In the genomic region with DNA sequence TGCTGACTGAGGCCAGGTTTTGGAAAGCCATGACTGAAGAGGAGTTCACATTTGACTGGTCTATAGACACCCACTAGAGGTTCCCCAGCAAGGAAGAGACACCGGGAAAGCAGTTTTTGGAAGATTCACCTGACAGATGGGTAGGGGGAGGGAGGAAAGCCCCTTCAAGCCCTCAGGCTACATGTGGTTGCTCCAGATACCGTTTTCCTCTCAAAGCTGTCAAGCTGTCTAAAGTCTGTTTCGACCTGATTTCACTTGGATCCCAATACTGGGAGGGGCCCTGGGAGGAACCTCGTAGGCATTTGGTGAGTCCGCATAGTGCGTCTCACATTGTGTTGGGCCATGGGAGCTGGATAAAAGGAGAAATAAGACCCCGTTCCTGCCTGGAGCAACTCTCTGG, we compare ENCODE assay signal across 10 cellular contexts. TPM values are rescaled to one million over a fixed set of nuclear protein-coding genes. Genes with fewer than 3 reads are reported as not detected.
DNase-seq lines count a peak whose midpoint lies in the region; ATAC-seq, FAIRE-seq and TF ChIP-seq lines count a peak whose summit lies in the region.
"Had no signal": no experiment of that assay in that cellular context is flagged by ENCODE, and none has a peak within 500 bp of the region (broad histone marks: within the 10 kb centered on the region; RNA-seq: fewer than 3 reads in every experiment).

No MANE protein-coding gene starts in this region.

- H3K4me1 Mint-ChIP-seq in CD4-positive, alpha-beta T cell (ENCODE audit: low read depth): peaks cover 25% of the 10 kb centered on the region

- H3K23me2 ChIP-seq in H1 (ENCODE audit: low read depth, low read length): peaks cover 6% of the 10 kb centered on the region; the same call in 1 of the 2 replicates

- CTCF ChIA-PET in CD4-positive, alpha-beta T cell (lab: Charles Lee): interaction anchor here (1.0 to 7.8 kb wide), 4 partner anchors 14 to 112 kb away, joined by 3 to 63 read pairs (median 12); a partner anchor contains a TSS
- CTCF ChIA-PET in H1 (lab: Charles Lee; ENCODE audit: partially characterized antibody): interaction anchor here (0.7 to 19.8 kb wide), 19 partner anchors 7 to 111 kb away, joined by 3 to 305 read pairs (median 5); a partner anchor contains a TSS

- peaks cover 7 to 23% of the 10 kb centered on the region in 2 experiments; a peak in 3 of 4 replicates for H3K79me2 ChIP-seq in H1 (ENCODE audit: control insufficient read depth in 1 of 2, insufficient read depth in 2 of 2, low read length in 2 of 2)

- H3K18ac ChIP-seq in H1 (ENCODE audit: extremely low read depth, low read length): no peak overlapping the region

- H3K14ac ChIP-seq in H1 (ENCODE audit: insufficient read length): no peak overlapping the region

- FAIRE-seq in H1 (lab: Jason Lieb, UNC): no peak

- peaks cover 6% of the 10 kb centered on the region; the same call in 1 of the 2 replicates for H3K79me1 ChIP-seq in H1 (ENCODE audit: low read depth, low read length)

- H3K9me3 Mint-ChIP-seq in CD4-positive, alpha-beta T cell: no peaks in the 10 kb centered on the region

- no peaks in the 10 kb centered on the region for H3K9me3 ChIP-seq in CD4-positive, alpha-beta T cell (ENCODE audit: control insufficient read depth, low read length)
- H3K9me3 ChIP-seq in H1 (ENCODE audit: insufficient read depth in 2 of 2, low read depth in 1 of 2, low read length in 1 of 2): no peaks in the 10 kb centered on the region
- H3K9me3 ChIP-seq in ovary: no peaks in the 10 kb centered on the region

- POLR2A ChIA-PET in CD4-positive, alpha-beta T cell (lab: Charles Lee): interaction anchor here (1.4 to 3.0 kb wide), 3 partner anchors 15 to 116 kb away, joined by 3 to 37 read pairs (median 4); a partner anchor contains a TSS
- POLR2A ChIA-PET in H1 (lab: Charles Lee; ENCODE audit: partially characterized antibody): interaction anchor here (0.7 to 9.3 kb wide), 13 partner anchors 9 to 104 kb away, joined by 3 to 105 read pairs (median 13); a partner anchor contains a TSS

- peak overlapping the region; percentile 85 to 86 for H3K4me2 ChIP-seq in H1 (ENCODE audit: insufficient read depth in 1 of 2, low read depth in 2 of 2, low read length in 2 of 2)

- no peak overlapping the region for H4K5ac ChIP-seq in H1 (ENCODE audit: insufficient read length, low read depth, low read length)

- TF ChIP-seq EP300 in H1 (IDR thresholded peaks at IDR 0.05; ENCODE audit: borderline replicate concordance in 1 of 2, low read depth in 2 of 2, low read length in 2 of 2) (no peak), ovary (IDR thresholded peaks at IDR 0.05) (no peak)

- no peak overlapping the region for H3K56ac ChIP-seq in H1 (replicated peaks; ENCODE audit: insufficient read length, low read depth, low read length)

- no peak overlapping the region for H3K27ac Mint-ChIP-seq in CD4-positive, alpha-beta T cell

- intact Hi-C loops in CD4-positive, alpha-beta T cell (cut with DNase I, micrococcal nuclease): loop anchor here (5.0 kb wide), 3 partner anchors 111 to 374 kb away; a partner anchor contains a TSS
- intact Hi-C loops in ovary (cut with DNase I): loop anchor here in 3 of 4 donors (2.0 to 5.0 kb wide), 4 partner anchors 41 to 56 kb away; no protein-coding TSS in a partner anchor

- no peak overlapping the region; the same call in 1 of the 2 replicates for H2BK12ac ChIP-seq in H1 (ENCODE audit: low read depth, low read length)

- peaks cover 8 to 18% (median 16%) of the 10 kb centered on the region in 4 experiments; a peak in 6 of 7 replicates for H3K4me1 ChIP-seq in H1 (replicated peaks in 1 of 4; ENCODE audit: control insufficient read depth in 3 of 4, insufficient read depth in 4 of 4, low read length in 3 of 4)
- peaks cover 11% of the 10 kb centered on the region for H3K4me1 ChIP-seq in ovary (ENCODE audit: insufficient read depth)

- H4K8ac ChIP-seq in H1 (ENCODE audit: extremely low read depth, insufficient read depth, low read length): no peak overlapping the region

- WGBS in H1 (ENCODE audit: extremely low coverage in 1 of 2, insufficient coverage in 1 of 2, insufficient read length in 1 of 2, insufficient replicate concordance in 2 of 2, low coverage in 1 of 2, low lambda C conversion rate in 2 of 2, missing lambda C conversion rate in 1 of 2), 2 experiments: 91% methylated on average over 7 of the region's 7 CpGs; no CpG with 5 or more reads in 1 of the 2 experiments
- 45 to 52% (median 47%) methylated on average over 7 of the region's 7 CpGs for WGBS in ovary, 3 donors

- H2AK5ac ChIP-seq in H1 (ENCODE audit: low read depth, low read length): no peak overlapping the region

- no peaks in the 10 kb centered on the region; a peak in 1 of 8 replicates for H3K36me3 ChIP-seq in H1 (ENCODE audit: control insufficient read depth in 2 of 4, insufficient read depth in 4 of 4, low read length in 3 of 4)
- H3K36me3 ChIP-seq in ovary: no peaks in the 10 kb centered on the region

- no peak overlapping the region for H3K27ac ChIP-seq in CD4-positive, alpha-beta T cell (ENCODE audit: low read depth, low read length)
- no peak overlapping the region for H3K27ac ChIP-seq in H1 (ENCODE audit: low read depth, low read length)
- H3K27ac ChIP-seq in ovary: peak overlapping the region; percentile 96 to 99

- no peak overlapping the region for H2AFZ ChIP-seq in H1 (ENCODE audit: low read length)

- no peak overlapping the region for H2BK120ac ChIP-seq in H1 (replicated peaks; ENCODE audit: low read depth, low read length)

- H3K36me3 Mint-ChIP-seq in CD4-positive, alpha-beta T cell (ENCODE audit: low read depth): no peaks in the 10 kb centered on the region

- no peak overlapping the region for H3K9ac ChIP-seq in H1 (replicated peaks in 1 of 4; ENCODE audit: extremely low read depth in 1 of 4, low read depth in 3 of 4, low read length in 3 of 4)

- H4K20me1 ChIP-seq in H1 (replicated peaks in 1 of 2; ENCODE audit: control insufficient read depth in 1 of 2, insufficient read depth in 2 of 2, low read length in 2 of 2): peaks cover 2 to 6% of the 10 kb centered on the region in 2 experiments

- no peak for TF ChIP-seq RAD21 in H1 (IDR thresholded peaks at IDR 0.05 in 1 of 2, conservative IDR thresholded peaks at IDR 0.05 in 1 of 2; ENCODE audit: low read depth in 2 of 2, low read length in 2 of 2)

- no peak for ATAC-seq in CD4-positive, alpha-beta T cell (ENCODE audit: poor library complexity)
- ATAC-seq in HG03045 (IDR thresholded peaks at IDR 0.05; ENCODE audit: unreplicated experiment) (no peak), GM18873 (IDR thresholded peaks at IDR 0.05; ENCODE audit: low FRiP score, unreplicated experiment) (no peak), GM21737 (IDR thresholded peaks at IDR 0.05; ENCODE audit: unreplicated experiment) (no peak)

- H3K27me3 ChIP-seq in CD4-positive, alpha-beta T cell (ENCODE audit: control insufficient read depth, insufficient read depth, low read length): no peaks in the 10 kb centered on the region
- H3K27me3 ChIP-seq in H1 (replicated peaks in 1 of 4; ENCODE audit: control insufficient read depth in 3 of 4, extremely low read depth in 1 of 4, insufficient read depth in 3 of 4, low read length in 3 of 4): no peaks in the 10 kb centered on the region
- no peaks in the 10 kb centered on the region for H3K27me3 ChIP-seq in ovary

- H2BK20ac ChIP-seq in H1 (ENCODE audit: low read length): no peak overlapping the region

- H3K27me3 Mint-ChIP-seq in CD4-positive, alpha-beta T cell: peaks cover 4% of the 10 kb centered on the region

- DNase-seq in CD4-positive, alpha-beta T cell: no peak
- DNase-seq in NCI-H2171 (lab: John Stamatoyannopoulos, UW) (peak; percentile 27), H1 (ENCODE audit: low read depth in 1 of 2, low spot score in 2 of 2) (no peak), ovary (no peak), hippocampal formation (lab: John Stamatoyannopoulos, UW) (no peak)
- DNase-seq: effector CD8-positive, alpha-beta T cell had no signal

- peak overlapping the region; percentile 85 for H3K4me3 Mint-ChIP-seq in CD4-positive, alpha-beta T cell

- H3K4me3 ChIP-seq in H1 (ENCODE audit: extremely low read depth in 1 of 4, insufficient read depth in 2 of 4, low read depth in 3 of 4, low read length in 4 of 4) (peak overlapping the region in 3 of 4 experiments; percentile 81 to 90 (median 84); a peak in 4 of 8 replicates), ovary (no peak overlapping the region)

- TF ChIP-seq POLR2A in H1 (IDR thresholded peaks at IDR 0.05; ENCODE audit: control extremely low read depth in 1 of 2, low read depth in 2 of 2, low read length in 2 of 2) (no peak), ovary (IDR thresholded peaks at IDR 0.05) (no peak)

- no peak overlapping the region for H4K91ac ChIP-seq in H1 (replicated peaks; ENCODE audit: insufficient read length, low read length)

- TF ChIP-seq CTCF in CD4-positive, alpha-beta T cell (IDR thresholded peaks at IDR 0.05): no peak
- TF ChIP-seq CTCF in H1 (IDR thresholded peaks at IDR 0.05; ENCODE audit: control extremely low read depth in 1 of 3, insufficient read depth in 1 of 3, low read depth in 1 of 3, low read length in 3 of 3) (no peak), ovary (IDR thresholded peaks at IDR 0.05) (no peak)

- H3K4ac ChIP-seq in H1 (replicated peaks; ENCODE audit: insufficient read length, low read depth, low read length): no peak overlapping the region

- no peak overlapping the region for H2BK5ac ChIP-seq in H1 (ENCODE audit: low read depth, low read length)

- H2BK15ac ChIP-seq in H1 (ENCODE audit: low read length): 0 out of 2 replicates have a peak overlapping the region, but pooled peaks have one; percentile 46

- H3K23ac ChIP-seq in H1 (ENCODE audit: insufficient read length): no peak overlapping the region

RNA-seq across cellular contexts. Expression of a gene that starts 1.7 kb away (rescaled TPM):
- total RNA-seq in CD4-positive, alpha-beta T cell: 1 to 10 TPM; 6.6 to 8.5 TPM
- 92.5 and 99.1 TPM in 2 replicates for total RNA-seq in H1 (2021; fragmentation: NEBNext Ultra II Directional; extraction: Animal tissue kit (Norgen Biotek cat#: 25700))
- polyA plus RNA-seq in H1 (2011; rRNA removed) (35.3 and 59.0 TPM in 2 replicates), ovary (100 to 1,000 TPM in 1 of 2 donors, 10 to 100 TPM in 1; 76.4 to 168 TPM)
- polyA plus RNA-seq in H1 (2011; cell fraction: cytosol; rRNA removed): 32.8 TPM
- 168 TPM for polyA plus RNA-seq in H1 (2011; cell fraction: nucleus; rRNA removed)
- polyA plus RNA-seq in H1 (2012, experiment 1 of 2): 61.6 to 121 TPM (median 97.9 TPM) in 4 replicates
- polyA plus RNA-seq in H1 (2012, experiment 2 of 2): 64.6 TPM
- 72.6 TPM for polyA plus RNA-seq in H1 (2013, experiment 1 of 2)
- 45.3 TPM for polyA plus RNA-seq in H1 (2013, experiment 2 of 2)
- 137 and 189 TPM in 2 replicates for polyA minus RNA-seq in H1 (2011; rRNA and poly(A)+ RNA removed)
- polyA minus RNA-seq in H1 (2011; cell fraction: cytosol; rRNA and poly(A)+ RNA removed): 104 TPM
- polyA minus RNA-seq in H1 (2011; cell fraction: nucleus; rRNA and poly(A)+ RNA removed): 104 TPM
- total RNA-seq in ovary: 100 to 1,000 TPM; 148 to 640 (median 405) TPM

RNA-seq across cellular contexts. Expression of a gene that starts 15.4 kb away (rescaled TPM):
- total RNA-seq in CD4-positive, alpha-beta T cell: 100 to 1,000 TPM; 133 to 144 TPM
- total RNA-seq in H1 (2021; fragmentation: NEBNext Ultra II Directional; extraction: Animal tissue kit (Norgen Biotek cat#: 25700)): 26.8 and 32.9 TPM in 2 replicates
- 38.7 and 52.2 TPM in 2 replicates for polyA plus RNA-seq in H1 (2011; rRNA removed)
- 42.9 TPM for polyA plus RNA-seq in H1 (2011; cell fraction: cytosol; rRNA removed)
- polyA plus RNA-seq in H1 (2011; cell fraction: nucleus; rRNA removed): 104 TPM
- 32.8 to 37.0 TPM (median 34.7 TPM) in 4 replicates for polyA plus RNA-seq in H1 (2012, experiment 1 of 2)
- polyA plus RNA-seq in H1 (2012, experiment 2 of 2): 21.8 TPM
- 26.6 TPM for polyA plus RNA-seq in H1 (2013, experiment 1 of 2)
- 28.7 TPM for polyA plus RNA-seq in H1 (2013, experiment 2 of 2)
- polyA minus RNA-seq in H1 (2011; rRNA and poly(A)+ RNA removed): 32.3 and 34.6 TPM in 2 replicates
- 11.3 TPM for polyA minus RNA-seq in H1 (2011; cell fraction: cytosol; rRNA and poly(A)+ RNA removed)
- 30.5 TPM for polyA minus RNA-seq in H1 (2011; cell fraction: nucleus; rRNA and poly(A)+ RNA removed)
- 100 to 1,000 TPM in 5 of 7 donors, 10 to 100 TPM in 2; 67.4 to 211 (median 168) TPM for total RNA-seq in ovary
- 100 to 1,000 TPM; 145 to 158 TPM for polyA plus RNA-seq in ovary

RNA-seq across cellular contexts. Expression of a gene that starts 20.9 kb away (rescaled TPM):
- total RNA-seq in CD4-positive, alpha-beta T cell: not detected
- not detected in 2 replicates for total RNA-seq in H1 (2021; fragmentation: NEBNext Ultra II Directional; extraction: Animal tissue kit (Norgen Biotek cat#: 25700))
- not detected in 2 replicates for polyA plus RNA-seq in H1 (2011; rRNA removed)
- polyA plus RNA-seq in H1 (2011; cell fraction: cytosol; rRNA removed): not detected
- not detected for polyA plus RNA-seq in H1 (2011; cell fraction: nucleus; rRNA removed)
- polyA plus RNA-seq in H1 (2012, experiment 1 of 2): not detected in 4 replicates
- not detected for polyA plus RNA-seq in H1 (2012, experiment 2 of 2)
- polyA plus RNA-seq in H1 (2013, experiment 1 of 2): not detected
- polyA plus RNA-seq in H1 (2013, experiment 2 of 2): not detected
- polyA minus RNA-seq in H1 (2011; rRNA and poly(A)+ RNA removed): not detected in 2 replicates
- not detected for polyA minus RNA-seq in H1 (2011; cell fraction: cytosol; rRNA and poly(A)+ RNA removed)
- not detected for polyA minus RNA-seq in H1 (2011; cell fraction: nucleus; rRNA and poly(A)+ RNA removed)
- total RNA-seq in ovary: not detected
- not detected for polyA plus RNA-seq in ovary
- total RNA-seq: lung microvascular endothelial cell had no signal

RNA-seq across cellular contexts. Expression of a gene that starts 37.6 kb away (rescaled TPM):
- 1 to 10 TPM; 4.8 to 6.1 TPM for total RNA-seq in CD4-positive, alpha-beta T cell
- total RNA-seq in H1 (2021; fragmentation: NEBNext Ultra II Directional; extraction: Animal tissue kit (Norgen Biotek cat#: 25700)): 20.6 and 20.9 TPM in 2 replicates
- polyA plus RNA-seq in H1 (2011; rRNA removed) (23.5 and 30.8 TPM in 2 replicates), ovary (10 to 100 TPM; 27.5 to 47.4 TPM)
- polyA plus RNA-seq in H1 (2011; cell fraction: cytosol; rRNA removed): 23.9 TPM
- 31.8 TPM for polyA plus RNA-seq in H1 (2011; cell fraction: nucleus; rRNA removed)
- 18.8 to 24.4 TPM (median 22.7 TPM) in 4 replicates for polyA plus RNA-seq in H1 (2012, experiment 1 of 2)
- 22.8 TPM for polyA plus RNA-seq in H1 (2012, experiment 2 of 2)
- 12.4 TPM for polyA plus RNA-seq in H1 (2013, experiment 1 of 2)
- 11.5 TPM for polyA plus RNA-seq in H1 (2013, experiment 2 of 2)
- polyA minus RNA-seq in H1 (2011; rRNA and poly(A)+ RNA removed): 12.2 and 22.2 TPM in 2 replicates
- 17.3 TPM for polyA minus RNA-seq in H1 (2011; cell fraction: cytosol; rRNA and poly(A)+ RNA removed)
- 13.8 TPM for polyA minus RNA-seq in H1 (2011; cell fraction: nucleus; rRNA and poly(A)+ RNA removed)
- total RNA-seq in ovary: 100 to 1,000 TPM in 1 of 7 donors, 10 to 100 TPM in 6; 37.6 to 103 (median 70.8) TPM

RNA-seq across cellular contexts. Expression of a gene that starts 48.0 kb away (rescaled TPM):
- 1 to 10 TPM; 7.2 to 9.9 TPM for total RNA-seq in CD4-positive, alpha-beta T cell
- 41.6 and 43.2 TPM in 2 replicates for total RNA-seq in H1 (2021; fragmentation: NEBNext Ultra II Directional; extraction: Animal tissue kit (Norgen Biotek cat#: 25700))
- polyA plus RNA-seq in H1 (2011; rRNA removed): 21.3 and 30.1 TPM in 2 replicates
- 30.3 TPM for polyA plus RNA-seq in H1 (2011; cell fraction: cytosol; rRNA removed)
- polyA plus RNA-seq in H1 (2011; cell fraction: nucleus; rRNA removed): 32.0 TPM
- 16.4 to 26.7 TPM (median 21.6 TPM) in 4 replicates for polyA plus RNA-seq in H1 (2012, experiment 1 of 2)
- 2.0 TPM for polyA plus RNA-seq in H1 (2012, experiment 2 of 2)
- polyA plus RNA-seq in H1 (2013, experiment 1 of 2): 35.2 TPM
- polyA plus RNA-seq in H1 (2013, experiment 2 of 2): 38.0 TPM
- polyA minus RNA-seq in H1 (2011; rRNA and poly(A)+ RNA removed): 36.9 and 49.7 TPM in 2 replicates
- 15.9 TPM for polyA minus RNA-seq in H1 (2011; cell fraction: cytosol; rRNA and poly(A)+ RNA removed)
- 23.5 TPM for polyA minus RNA-seq in H1 (2011; cell fraction: nucleus; rRNA and poly(A)+ RNA removed)
- 10 to 100 TPM in 5 of 7 donors, 1 to 10 TPM in 2; 6.8 to 14.9 (median 10.8) TPM for total RNA-seq in ovary
- 10 to 100 TPM in 1 of 2 donors, 1 to 10 TPM in 1; 5.8 to 11.1 TPM for polyA plus RNA-seq in ovary

Comparison
In these comparisons a context has a peak if more than half of its experiments do, and no peak if none do; other contexts are left out.
1. H3K27ac ChIP-seq: peak in ovary (2 of 2); none in CD4-positive, alpha-beta T cell (single experiment) and H1 (single experiment).